Comparison of ENCODE assay signal across 29 cellular contexts in genomic region chr14:86625637-86626036, GRCh38.
"Had no signal": no experiment of that assay in that cellular context is flagged by ENCODE, and none has a peak within 500 bp of the region (broad histone marks: within the 10 kb centered on the region; RNA-seq: fewer than 3 reads in every experiment).

No MANE protein-coding gene starts in this region.

- H3K9me3 ChIP-seq: ascending aorta, SJSA1, SK-N-SH had no signal

- H3K4me1 Mint-ChIP-seq: activated CD4-positive, alpha-beta T cell treated with anti-CD3 and anti-CD28 coated beads, Interleukin-2, amount 10 ng/mL, durations not matched to agents 24 days and 14 days; activated naive CD8-positive, alpha-beta T cell treated with anti-CD3 and anti-CD28 coated beads for 36 hours; activated T-helper 17 cell treated with anti-CD3 and anti-CD28 coated beads, Interleukin-2, amount 50 U/mL, for 72 hours; central memory CD8-positive, alpha-beta T cell had no signal

- H3K27ac Mint-ChIP-seq: activated CD4-positive, alpha-beta T cell treated with anti-CD3 and anti-CD28 coated beads, Interleukin-2, amount 10 ng/mL, durations not matched to agents 24 days and 14 days; activated CD8-positive, alpha-beta T cell treated with anti-CD3 and anti-CD28 coated beads for 36 hours; activated naive CD8-positive, alpha-beta T cell treated with anti-CD3 and anti-CD28 coated beads for 36 hours; activated T-cell treated with anti-CD3 and anti-CD28 coated beads, Interleukin-2, amount 50 U/mL, for 72 hours; activated T-helper 17 cell treated with anti-CD3 and anti-CD28 coated beads, Interleukin-2, amount 50 U/mL, for 72 hours; T-helper 1 cell treated with Interleukin-12 subunit alpha and Interleukin-12 subunit beta and Interleukin-4 antibody, amounts not matched to agents 30 μg/mL and 1 μg/mL, for 36 hours; T-helper 2 cell treated with Interferon-gamma antibody and Interleukin-4, amounts not matched to agents 5 μg/mL and 100 μg/mL, for 36 hours had no signal

- H3K27me3 Mint-ChIP-seq: activated CD4-positive, alpha-beta T cell treated with anti-CD3 and anti-CD28 coated beads, Interleukin-2, amount 10 ng/mL, durations not matched to agents 24 days and 14 days; activated CD8-positive, alpha-beta T cell treated with anti-CD3 and anti-CD28 coated beads for 36 hours; activated naive CD8-positive, alpha-beta T cell treated with anti-CD3 and anti-CD28 coated beads for 36 hours; activated T-helper 17 cell treated with anti-CD3 and anti-CD28 coated beads, Interleukin-2, amount 50 U/mL, for 72 hours; central memory CD8-positive, alpha-beta T cell had no signal

- H3K4me3 ChIP-seq: ascending aorta, cardiac muscle cell, SJSA1 had no signal

- H3K4me1 ChIP-seq: ascending aorta, SJSA1 had no signal

- H3K4me2 ChIP-seq: KMS-11, SK-N-SH had no signal

- H3K9me3 Mint-ChIP-seq: activated CD4-positive, alpha-beta T cell treated with anti-CD3 and anti-CD28 coated beads, Interleukin-2, amount 10 ng/mL, durations not matched to agents 24 days and 14 days; activated T-helper 17 cell treated with anti-CD3 and anti-CD28 coated beads, Interleukin-2, amount 50 U/mL, for 72 hours had no signal

- H3K4me3 Mint-ChIP-seq: activated CD4-positive, alpha-beta T cell treated with anti-CD3 and anti-CD28 coated beads, Interleukin-2, amount 10 ng/mL, durations not matched to agents 24 days and 14 days; activated CD8-positive, alpha-beta T cell treated with anti-CD3 and anti-CD28 coated beads for 36 hours; activated naive CD8-positive, alpha-beta T cell treated with anti-CD3 and anti-CD28 coated beads for 36 hours; activated T-cell treated with anti-CD3 and anti-CD28 coated beads, Interleukin-2, amount 50 U/mL, for 72 hours; activated T-helper 17 cell treated with anti-CD3 and anti-CD28 coated beads, Interleukin-2, amount 50 U/mL, for 72 hours; central memory CD8-positive, alpha-beta T cell; T-helper 1 cell treated with Interleukin-12 subunit alpha and Interleukin-12 subunit beta and Interleukin-4 antibody, amounts not matched to agents 30 μg/mL and 1 μg/mL, for 36 hours; T-helper 2 cell treated with Interferon-gamma antibody and Interleukin-4, amounts not matched to agents 5 μg/mL and 100 μg/mL, for 36 hours had no signal

- H3K36me3 Mint-ChIP-seq: activated naive CD8-positive, alpha-beta T cell treated with anti-CD3 and anti-CD28 coated beads for 36 hours had no signal

- H3K27ac ChIP-seq: ascending aorta, cardiac muscle cell, KMS-11, SJSA1 had no signal

- DNase-seq: activated CD4-positive, alpha-beta T cell treated with anti-CD3 and anti-CD28 coated beads, Interleukin-2, amount 10 ng/mL, durations not matched to agents 24 days and 14 days; activated CD4-positive, alpha-beta T cell treated with anti-CD3 and anti-CD28 coated beads, Interleukin-2, amount 50 U/mL, for 4 hours; activated CD8-positive, alpha-beta T cell treated with anti-CD3 and anti-CD28 coated beads for 36 hours; activated effector memory CD4-positive, alpha-beta T cell treated with anti-CD3 and anti-CD28 coated beads, Interleukin-2, amount 50 U/mL, for 16 hours; activated naive CD4-positive, alpha-beta T cell; activated naive CD4-positive, alpha-beta T cell treated with anti-CD3 and anti-CD28 coated beads, Interleukin-2, amount 50 U/mL, for 16 hours; activated naive CD8-positive, alpha-beta T cell treated with anti-CD3 and anti-CD28 coated beads for 36 hours; activated T-cell treated with anti-CD3 and anti-CD28 coated beads, Interleukin-2, amount 50 U/mL, for 1 hour; activated T-cell treated with anti-CD3 and anti-CD28 coated beads, Interleukin-2, amount 50 U/mL, for 72 hours; amygdala; NCI-H1105; NCI-H1417 treated with DMSO at 0.1 percent for 48 hours; NCI-H1694; NCI-H1930; NCI-H2081 treated with DMSO at 0.1 percent for 48 hours; NCI-H345; NCI-H524 treated with DMSO at 0.1 percent for 48 hours; NK-92 treated with Interleukin-12 subunit alpha and Interleukin-12 subunit beta, amount 100 ng/mL, for 24 hours; OCI-M1; SHP77; SK-N-SH had no signal

- H3K9ac ChIP-seq: KMS-11, SK-N-SH had no signal

- H3K27me3 ChIP-seq: ascending aorta, cardiac muscle cell, SJSA1 had no signal

- ATAC-seq: activated CD8-positive, alpha-beta T cell treated with anti-CD3 and anti-CD28 coated beads for 36 hours; activated T-cell treated with anti-CD3 and anti-CD28 coated beads, Interleukin-2, amount 50 U/mL, for 72 hours; activated T-helper 17 cell treated with anti-CD3 and anti-CD28 coated beads, Interleukin-2, amount 50 U/mL, for 72 hours had no signal

- H3K36me3 ChIP-seq: ascending aorta, cardiac muscle cell, SJSA1 had no signal
